Comparison of ENCODE assay signal across 1 cellular context in genomic region chr1:151803164-151803563, GRCh38.
A peak's percentile ranks its signal among the peaks of the same experiment; 100 is the strongest.
TF ChIP-seq lines count a peak whose summit lies in the region.

No MANE protein-coding gene starts in this region.

TF ChIP-seq in SK-N-SH, 30 proteins besides CTCF, POLR2A, EP300 and RAD21:
- peak; percentile 92 for TF ChIP-seq GATA2 (CRISPR knock-in tag; IDR thresholded peaks at IDR 0.05)
- peak; percentile 64; the same call in 1 of the 2 replicates for TF ChIP-seq RCOR1 (IDR thresholded peaks at IDR 0.05; ENCODE audit: low read length)
- no peak for TF ChIP-seq SMC3 (IDR thresholded peaks at IDR 0.05; ENCODE audit: low read depth, low read length)
- TF ChIP-seq FOXJ3 (CRISPR knock-in tag; IDR thresholded peaks at IDR 0.05): peak; percentile 35; the same call in 1 of the 2 replicates
- TF ChIP-seq CHD2 (IDR thresholded peaks at IDR 0.05; ENCODE audit: low read length, partially characterized antibody): peak; percentile 66
- TF ChIP-seq YY1 (IDR thresholded peaks at IDR 0.05; ENCODE audit: low read depth): no peak
